In genomic region chr2:441258-442023, GRCh38 we compare ENCODE assay signal across 14 cellular contexts.
DNase-seq lines count a peak whose midpoint lies in the region; ATAC-seq and TF ChIP-seq lines count a peak whose summit lies in the region.
"Had no signal": no experiment of that assay in that cellular context is flagged by ENCODE, and none has a peak within 500 bp of the region (broad histone marks: within the 10 kb centered on the region; RNA-seq: fewer than 3 reads in every experiment).

No MANE protein-coding gene starts in this region.

- DNase-seq in GM12864 (ENCODE audit: low read depth) (no peak), lung (ENCODE audit: low spot score) (peak; percentile 40), mucosa of gallbladder (ENCODE audit: low spot score) (no peak), Right ventricle myocardium superior (no peak), NCI-H526 treated with DMSO at 0.1 percent for 48 hours (lab: John Stamatoyannopoulos, UW) (no peak), hypothalamus (lab: John Stamatoyannopoulos, UW) (no peak)
- DNase-seq: activated CD4-positive, alpha-beta T cell treated with anti-CD3 and anti-CD28 coated beads for 4 hours; activated effector memory CD4-positive, alpha-beta T cell treated with anti-CD3 and anti-CD28 coated beads, Interleukin-2, amount 50 U/mL, for 16 hours; midbrain; NCI-H69 had no signal

- no peaks in the 10 kb centered on the region for H3K36me3 ChIP-seq in lung (ENCODE audit: control insufficient read depth in 2 of 2, insufficient read depth in 2 of 2, low read length in 2 of 2)
- H3K36me3 ChIP-seq: right atrium auricular region, tibial artery had no signal

- peak; percentile 43 for ATAC-seq in GM21367 (IDR thresholded peaks at IDR 0.05; ENCODE audit: unreplicated experiment)
- ATAC-seq in HG03565 (IDR thresholded peaks at IDR 0.05; ENCODE audit: unreplicated experiment), result peak; percentile 44
- ATAC-seq in lung (ENCODE audit: insufficient read depth, low FRiP score), result peak; percentile 60
- ATAC-seq in Right ventricle myocardium superior (ENCODE audit: poor library complexity), result no peak

- 71 to 82% methylated on average over 16 of the region's 16 CpGs for WGBS in lung, 2 donors

- H3K9me3 ChIP-seq in lung (ENCODE audit: control insufficient read depth in 2 of 2, insufficient read depth in 1 of 2, low read length in 1 of 2), result peaks cover 0 to 4% of the 10 kb centered on the region in 2 donors
- H3K9me3 ChIP-seq: right atrium auricular region, tibial artery had no signal

- H3K27ac ChIP-seq in lung (ENCODE audit: low read depth in 1 of 2, low read length in 1 of 2), result peak overlapping the region in 1 of 2 donors; percentile 5
- H3K27ac ChIP-seq: right atrium auricular region had no signal

- peaks cover 0 to 2% of the 10 kb centered on the region in 2 donors for H3K4me1 ChIP-seq in lung (ENCODE audit: control insufficient read depth in 2 of 2, insufficient read depth in 2 of 2, low read length in 2 of 2)
- H3K4me1 ChIP-seq: right atrium auricular region, tibial artery had no signal

- intact Hi-C loops in Right ventricle myocardium superior (cut with DNase I), result no loop called here

- peak overlapping the region; percentile 53 for H3K4me3 ChIP-seq in GM12864 (ENCODE audit: low read depth, low read length)
- H3K4me3 ChIP-seq in lung, result no peak overlapping the region
- H3K4me3 ChIP-seq: right atrium auricular region, tibial artery had no signal

- TF ChIP-seq CTCF in GM12864 (IDR thresholded peaks at IDR 0.05; ENCODE audit: low read depth, low read length, missing control alignments) (no peak), lung (IDR thresholded peaks at IDR 0.05; ENCODE audit: control extremely low read depth, extremely low read depth) (no peak)

- H3K27me3 ChIP-seq in lung (ENCODE audit: control insufficient read depth, insufficient read depth), result no peaks in the 10 kb centered on the region
- H3K27me3 ChIP-seq: right atrium auricular region had no signal
